Comparison of ENCODE assay signal across 26 cellular contexts in the genomic region with DNA sequence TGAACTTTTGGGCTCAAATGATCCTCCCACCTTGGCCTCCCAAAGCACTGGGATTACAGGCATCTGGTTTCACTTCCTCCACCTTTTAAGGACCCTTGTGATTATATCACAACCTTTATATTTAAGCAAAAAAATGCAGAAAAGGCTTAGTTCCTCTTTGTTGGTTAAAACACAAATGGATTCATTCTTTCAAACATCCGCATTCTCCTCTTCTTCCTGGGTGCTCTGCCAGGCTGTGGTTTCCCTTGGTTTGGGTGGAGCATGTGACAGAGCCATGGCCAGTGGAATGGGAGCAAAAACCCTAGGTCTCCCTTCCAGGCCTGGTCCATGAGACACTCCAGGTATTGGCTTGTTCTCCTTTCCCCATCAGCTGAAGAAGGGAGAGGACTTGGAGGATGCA. TPM values are rescaled to one million over a fixed set of nuclear protein-coding genes. Genes with fewer than 3 reads are reported as not detected.
A peak's percentile ranks its signal among the peaks of the same experiment; 100 is the strongest.
DNase-seq lines count a peak whose midpoint lies in the region; ATAC-seq, FAIRE-seq and TF ChIP-seq lines count a peak whose summit lies in the region.
"Had no signal": no experiment of that assay in that cellular context is flagged by ENCODE, and none has a peak within 500 bp of the region (broad histone marks: within the 10 kb centered on the region; RNA-seq: fewer than 3 reads in every experiment).

No MANE protein-coding gene starts in this region.

- H3K27me3 Mint-ChIP-seq in stimulated activated memory B cell treated with anti-CD40 and anti-IgM and Interleukin-4, amounts not matched to agents 10 μg/mL and 1 μg/mL and 100 μg/mL, for 72 hours, result peaks cover 18% of the 10 kb centered on the region

- DNase-seq in GM12891 (ENCODE audit: insufficient read length, low spot score) (no peak), NOMO-1 (lab: John Stamatoyannopoulos, UW; ENCODE audit: unreplicated experiment in 2 of 2) (peak; percentile 75 to 85), SKM-1 (lab: John Stamatoyannopoulos, UW; ENCODE audit: unreplicated experiment) (peak; percentile 47), ovary (no peak), SJCRH30 (no peak)
- DNase-seq in stimulated activated CD4-positive, alpha-beta T cell treated with anti-CD3 and anti-CD28 coated beads, Interleukin-15, amount 100 ng/mL, for 24 hours, result no peak
- DNase-seq: ACHN; activated B cell treated with CpG ODN at 0.5 μM for 24 hours; activated CD4-positive, alpha-beta T cell treated with anti-CD3 and anti-CD28 coated beads, Interleukin-2, amount 50 U/mL, for 48 hours; activated naive CD4-positive, alpha-beta T cell treated with anti-CD3 and anti-CD28 coated beads, Interleukin-2, amount 50 U/mL, for 16 hours; amygdala; DND-41; NCI-H1092 treated with DMSO at 0.1 percent for 48 hours; NCI-H187 treated with DMSO at 0.1 percent for 48 hours; NCI-H2171 treated with DMSO at 0.1 percent for 48 hours; NCI-H524 treated with DMSO at 0.1 percent for 48 hours; psoas muscle; stimulated activated naive CD8-positive, alpha-beta T cell treated with anti-CD3 and anti-CD28 coated beads, Interleukin-15, amount 100 ng/mL, for 72 hours; SW 1271; T1000; tibial artery had no signal

- H3K27me3 ChIP-seq in ovary (no peaks in the 10 kb centered on the region), SJCRH30 (no peaks in the 10 kb centered on the region)
- H3K27me3 ChIP-seq: BLaER1 had no signal

- FAIRE-seq in GM12891 (lab: Jason Lieb, UNC), result no peak

- H3K27ac ChIP-seq in ovary, result no peak overlapping the region
- no peak overlapping the region for H3K27ac ChIP-seq in SJCRH30
- H3K27ac ChIP-seq: BLaER1, epithelial cell of prostate, psoas muscle, tibial artery had no signal

- intact Hi-C loops in ovary (cut with DNase I), result no loop called here

- H3K36me3 Mint-ChIP-seq in stimulated activated memory B cell treated with anti-CD40 and anti-IgM and Interleukin-4, amounts not matched to agents 10 μg/mL and 1 μg/mL and 100 μg/mL, for 72 hours, result no peaks in the 10 kb centered on the region

- TF ChIP-seq EP300 in ovary (IDR thresholded peaks at IDR 0.05), result no peak

- no peaks in the 10 kb centered on the region for H3K9me3 Mint-ChIP-seq in stimulated activated memory B cell treated with anti-CD40 and anti-IgM and Interleukin-4, amounts not matched to agents 10 μg/mL and 1 μg/mL and 100 μg/mL, for 72 hours
- H3K9me3 Mint-ChIP-seq: activated B cell treated with CpG ODN at 0.5 μM for 24 hours; activated T-helper 1 cell treated with anti-CD3 and anti-CD28 coated beads, Interleukin-12 subunit alpha, Interleukin-12 subunit beta, Interleukin-2, Interleukin-4 antibody, amounts not matched to agents 30 ng/mL and 10 ng/mL and 1 ng/mL, durations not matched to agents 14 hours and 24 hours and 36 hours; stimulated activated naive CD8-positive, alpha-beta T cell treated with anti-CD3 and anti-CD28 coated beads, Interleukin-15, amount 100 ng/mL, for 72 hours had no signal

- H3K4me1 ChIP-seq in ovary (ENCODE audit: insufficient read depth) (no peaks in the 10 kb centered on the region), SJCRH30 (no peaks in the 10 kb centered on the region)
- H3K4me1 ChIP-seq: psoas muscle, tibial artery had no signal

- no peak for ATAC-seq in stimulated activated memory B cell treated with anti-CD40 and anti-IgM and Interleukin-4, amounts not matched to agents 10 μg/mL and 1 μg/mL and 100 μg/mL, for 72 hours
- ATAC-seq: left lobe of liver; psoas muscle; stimulated activated naive CD8-positive, alpha-beta T cell treated with anti-CD3 and anti-CD28 coated beads, Interleukin-15, amount 100 ng/mL, for 72 hours had no signal

- TF ChIP-seq CTCF in ovary (IDR thresholded peaks at IDR 0.05), result no peak

- no peak overlapping the region for H3K4me3 Mint-ChIP-seq in stimulated activated memory B cell treated with anti-CD40 and anti-IgM and Interleukin-4, amounts not matched to agents 10 μg/mL and 1 μg/mL and 100 μg/mL, for 72 hours
- H3K4me3 Mint-ChIP-seq: activated B cell treated with CpG ODN at 0.5 μM for 24 hours; activated T-helper 1 cell treated with anti-CD3 and anti-CD28 coated beads, Interleukin-12 subunit alpha, Interleukin-12 subunit beta, Interleukin-2, Interleukin-4 antibody, amounts not matched to agents 30 ng/mL and 10 ng/mL and 1 ng/mL, durations not matched to agents 14 hours and 24 hours and 36 hours; stimulated activated naive CD8-positive, alpha-beta T cell treated with anti-CD3 and anti-CD28 coated beads, Interleukin-15, amount 100 ng/mL, for 72 hours had no signal

- H3K4me3 ChIP-seq in ovary (no peak overlapping the region), SJCRH30 (no peak overlapping the region)
- H3K4me3 ChIP-seq: BLaER1, psoas muscle, tibial artery had no signal

- peak overlapping the region; percentile 34 for H3K27ac Mint-ChIP-seq in stimulated activated memory B cell treated with anti-CD40 and anti-IgM and Interleukin-4, amounts not matched to agents 10 μg/mL and 1 μg/mL and 100 μg/mL, for 72 hours
- H3K27ac Mint-ChIP-seq: activated B cell treated with CpG ODN at 0.5 μM for 24 hours; activated T-helper 1 cell treated with anti-CD3 and anti-CD28 coated beads, Interleukin-12 subunit alpha, Interleukin-12 subunit beta, Interleukin-2, Interleukin-4 antibody, amounts not matched to agents 30 ng/mL and 10 ng/mL and 1 ng/mL, durations not matched to agents 14 hours and 24 hours and 36 hours had no signal

- 88 to 93% (median 91%) methylated on average over 1 of the region's 1 CpG for WGBS in ovary, 3 donors

- TF ChIP-seq POLR2A in GM12891 (IDR thresholded peaks at IDR 0.05; ENCODE audit: low read depth, low read length), result no peak
- TF ChIP-seq POLR2A in ovary (IDR thresholded peaks at IDR 0.05), result no peak

- no peaks in the 10 kb centered on the region for H3K9me3 ChIP-seq in ovary
- 0 out of 2 replicates have a peak, but pooled peaks cover 3% of the 10 kb centered on the region for H3K9me3 ChIP-seq in SJCRH30 (replicated peaks)
- H3K9me3 ChIP-seq: psoas muscle, tibial artery had no signal

- H3K36me3 ChIP-seq in ovary (no peaks in the 10 kb centered on the region), SJCRH30 (no peaks in the 10 kb centered on the region)
- H3K36me3 ChIP-seq: BLaER1, tibial artery had no signal

- H3K4me1 Mint-ChIP-seq in stimulated activated memory B cell treated with anti-CD40 and anti-IgM and Interleukin-4, amounts not matched to agents 10 μg/mL and 1 μg/mL and 100 μg/mL, for 72 hours, result peaks cover 7% of the 10 kb centered on the region
- H3K4me1 Mint-ChIP-seq: stimulated activated naive CD8-positive, alpha-beta T cell treated with anti-CD3 and anti-CD28 coated beads, Interleukin-15, amount 100 ng/mL, for 72 hours had no signal

TF ChIP-seq in GM12891, 5 proteins besides CTCF, POLR2A, EP300 and RAD21:
- TF ChIP-seq SPI1 (IDR thresholded peaks at IDR 0.05; ENCODE audit: low read depth, low read length) (peak; percentile 66), POLR2AphosphoS5 (IDR thresholded peaks at IDR 0.05; ENCODE audit: low read depth, low read length) (no peak)
TF ChIP-seq in GM12891: peak in this region for 1.

RNA-seq across cellular contexts. Expression of a gene that starts 9.9 kb away (rescaled TPM):
- 3.6 TPM for polyA plus RNA-seq in GM12891 (2012; ENCODE audit: low read depth, missing spikeins)
- 10 to 100 TPM; 22.9 to 76.2 (median 29.1) TPM for total RNA-seq in ovary
- 10 to 100 TPM; 36.5 to 43.5 TPM for polyA plus RNA-seq in ovary
- total RNA-seq in SJCRH30 (2014; rRNA removed; shearing (Covaris generic)), result 5.0 and 6.1 TPM in 2 replicates

Comparison
In these comparisons a context has a peak if more than half of its experiments do, and no peak if none do; other contexts are left out.
1. DNase-seq: peak in NOMO-1 (2 of 2) and SKM-1 (single experiment); none in GM12891 (single experiment), ovary (0 of 5), SJCRH30 (0 of 2) and stimulated activated CD4-positive, alpha-beta T cell treated with anti-CD3 and anti-CD28 coated beads, Interleukin-15, amount 100 ng/mL, for 24 hours (single experiment).